ENCODE assay signal across 33 cellular contexts in genomic region chr12:56097738-56098137, GRCh38. TPM values are rescaled to one million over a fixed set of nuclear protein-coding genes. Genes with fewer than 3 reads are reported as not detected.
"Had no signal": no experiment of that assay in that cellular context is flagged by ENCODE, and none has a peak within 500 bp of the region (broad histone marks: within the 10 kb centered on the region; RNA-seq: fewer than 3 reads in every experiment).

No MANE protein-coding gene starts in this region.

- H3K4me3 Mint-ChIP-seq: activated B cell treated with CpG ODN at 0.5 μM for 24 hours; activated CD4-positive, alpha-beta memory T cell treated with anti-CD3 and anti-CD28 coated beads for 36 hours; activated CD4-positive, alpha-beta T cell treated with anti-CD3 and anti-CD28 coated beads, Interleukin-2, amount 10 ng/mL, durations not matched to agents 24 days and 14 days; activated CD8-positive, alpha-beta T cell treated with anti-CD3 and anti-CD28 coated beads for 36 hours; activated naive CD4-positive, alpha-beta T cell treated with anti-CD3 and anti-CD28 coated beads, Interleukin-2, amount 10 ng/mL, durations not matched to agents 7 days and 5 days; activated naive CD4-positive, alpha-beta T cell treated with anti-CD3 and anti-CD28 coated beads, Interleukin-2, amount 50 U/mL, for 24 hours; activated naive CD8-positive, alpha-beta T cell; activated naive CD8-positive, alpha-beta T cell treated with anti-CD3 and anti-CD28 coated beads, Interleukin-2, amount 50 U/mL, for 24 hours; activated T-cell treated with anti-CD3 and anti-CD28 coated beads, Interleukin-2, amount 50 U/mL, for 24 hours; brain; central memory CD8-positive, alpha-beta T cell; T-helper 1 cell treated with Interleukin-12 subunit alpha and Interleukin-12 subunit beta and Interleukin-4 antibody, amounts not matched to agents 30 μg/mL and 1 μg/mL, for 36 hours; T-helper 2 cell treated with Interferon-gamma antibody and Interleukin-4, amounts not matched to agents 5 μg/mL and 100 μg/mL, for 36 hours had no signal

- H3K4me1 ChIP-seq: ascending aorta had no signal

- H3K36me3 ChIP-seq: ascending aorta had no signal

- DNase-seq: activated B cell treated with CpG ODN at 0.5 μM for 24 hours; activated CD4-positive, alpha-beta memory T cell treated with anti-CD3 and anti-CD28 coated beads for 36 hours; activated CD4-positive, alpha-beta T cell treated with anti-CD3 and anti-CD28 coated beads for 4 hours; activated CD4-positive, alpha-beta T cell treated with anti-CD3 and anti-CD28 coated beads, Interleukin-2, amount 10 ng/mL, durations not matched to agents 24 days and 14 days; activated CD4-positive, alpha-beta T cell treated with anti-CD3 and anti-CD28 coated beads, Interleukin-2, amount 50 U/mL, for 4 hours; activated CD4-positive, CD25-positive, alpha-beta regulatory T cell treated with anti-CD3 and anti-CD28 coated beads, Interleukin-2, amount 50 U/mL, for 72 hours; activated CD8-positive, alpha-beta memory T cell treated with anti-CD3 and anti-CD28 coated beads, Interleukin-2, amount 50 U/mL, for 4 hours; activated CD8-positive, alpha-beta T cell treated with anti-CD3 and anti-CD28 coated beads for 36 hours; activated effector memory CD4-positive, alpha-beta T cell treated with Interleukin-2 at 50 U/mL for 16 hours; activated gamma-delta T cell; activated naive CD4-positive, alpha-beta T cell treated with anti-CD3 and anti-CD28 coated beads, Interleukin-2, amount 10 ng/mL, durations not matched to agents 7 days and 5 days; activated naive CD4-positive, alpha-beta T cell treated with Interleukin-2 at 50 U/mL for 16 hours; activated naive CD8-positive, alpha-beta T cell treated with anti-CD3 and anti-CD28 coated beads, Interleukin-2, amount 50 U/mL, for 24 hours; activated T-cell treated with anti-CD3 and anti-CD28 coated beads, Interleukin-2, amount 50 U/mL, for 24 hours; activated T-cell treated with anti-CD3 and anti-CD28 coated beads, Interleukin-2, amount 50 U/mL, for 48 hours; amygdala; anterior cingulate cortex; caudate nucleus; cerebellar nuclear complex; SW 1271; T-helper 1 cell; T-helper 2 cell; T-helper 9 cell had no signal

- H3K36me3 Mint-ChIP-seq: activated CD4-positive, alpha-beta memory T cell treated with anti-CD3 and anti-CD28 coated beads for 36 hours; activated naive CD4-positive, alpha-beta T cell treated with anti-CD3 and anti-CD28 coated beads, Interleukin-2, amount 10 ng/mL, durations not matched to agents 7 days and 5 days had no signal

- H3K27ac Mint-ChIP-seq: activated B cell treated with CpG ODN at 0.5 μM for 24 hours; activated CD4-positive, alpha-beta memory T cell treated with anti-CD3 and anti-CD28 coated beads for 36 hours; activated CD4-positive, alpha-beta T cell treated with anti-CD3 and anti-CD28 coated beads, Interleukin-2, amount 10 ng/mL, durations not matched to agents 24 days and 14 days; activated CD8-positive, alpha-beta T cell treated with anti-CD3 and anti-CD28 coated beads for 36 hours; activated naive CD4-positive, alpha-beta T cell treated with anti-CD3 and anti-CD28 coated beads, Interleukin-2, amount 10 ng/mL, durations not matched to agents 7 days and 5 days; activated naive CD4-positive, alpha-beta T cell treated with anti-CD3 and anti-CD28 coated beads, Interleukin-2, amount 50 U/mL, for 24 hours; activated naive CD8-positive, alpha-beta T cell; activated naive CD8-positive, alpha-beta T cell treated with anti-CD3 and anti-CD28 coated beads, Interleukin-2, amount 50 U/mL, for 24 hours; activated T-cell treated with anti-CD3 and anti-CD28 coated beads, Interleukin-2, amount 50 U/mL, for 24 hours; activated T-helper 2 cell treated with anti-CD3 and anti-CD28 coated beads, Interferon-gamma antibody, Interleukin-2, Interleukin-4, amounts not matched to agents 10 μg/mL and 5 μg/mL and 100 μg/mL, durations not matched to agents 14 hours and 24 hours and 36 hours; brain; T-helper 1 cell treated with Interleukin-12 subunit alpha and Interleukin-12 subunit beta and Interleukin-4 antibody, amounts not matched to agents 30 μg/mL and 1 μg/mL, for 36 hours; T-helper 2 cell treated with Interferon-gamma antibody and Interleukin-4, amounts not matched to agents 5 μg/mL and 100 μg/mL, for 36 hours had no signal

- H3K9me3 ChIP-seq: ascending aorta had no signal

- H3K4me3 ChIP-seq: ascending aorta, cardiac muscle cell had no signal

- H3K27ac ChIP-seq: ascending aorta, cardiac muscle cell, VCaP had no signal

- H3K4me1 Mint-ChIP-seq: activated B cell treated with CpG ODN at 0.5 μM for 24 hours had no signal

- H3K27me3 Mint-ChIP-seq: activated CD4-positive, alpha-beta memory T cell treated with anti-CD3 and anti-CD28 coated beads for 36 hours; activated CD8-positive, alpha-beta T cell treated with anti-CD3 and anti-CD28 coated beads for 36 hours; activated naive CD4-positive, alpha-beta T cell treated with anti-CD3 and anti-CD28 coated beads, Interleukin-2, amount 50 U/mL, for 24 hours; activated naive CD8-positive, alpha-beta T cell; activated T-cell treated with anti-CD3 and anti-CD28 coated beads, Interleukin-2, amount 50 U/mL, for 24 hours had no signal

- H3K9me3 Mint-ChIP-seq: activated B cell treated with CpG ODN at 0.5 μM for 24 hours; activated CD4-positive, alpha-beta memory T cell treated with anti-CD3 and anti-CD28 coated beads for 36 hours; activated CD4-positive, alpha-beta T cell treated with anti-CD3 and anti-CD28 coated beads, Interleukin-2, amount 10 ng/mL, durations not matched to agents 24 days and 14 days; activated CD8-positive, alpha-beta T cell treated with anti-CD3 and anti-CD28 coated beads for 36 hours; activated naive CD4-positive, alpha-beta T cell treated with anti-CD3 and anti-CD28 coated beads, Interleukin-2, amount 10 ng/mL, durations not matched to agents 7 days and 5 days; activated naive CD4-positive, alpha-beta T cell treated with anti-CD3 and anti-CD28 coated beads, Interleukin-2, amount 50 U/mL, for 24 hours; activated naive CD8-positive, alpha-beta T cell treated with anti-CD3 and anti-CD28 coated beads, Interleukin-2, amount 50 U/mL, for 24 hours; activated T-cell treated with anti-CD3 and anti-CD28 coated beads, Interleukin-2, amount 50 U/mL, for 24 hours; activated T-helper 2 cell treated with anti-CD3 and anti-CD28 coated beads, Interferon-gamma antibody, Interleukin-2, Interleukin-4, amounts not matched to agents 10 μg/mL and 5 μg/mL and 100 μg/mL, durations not matched to agents 14 hours and 24 hours and 36 hours; central memory CD8-positive, alpha-beta T cell; T-helper 1 cell treated with Interleukin-12 subunit alpha and Interleukin-12 subunit beta and Interleukin-4 antibody, amounts not matched to agents 30 μg/mL and 1 μg/mL, for 36 hours; T-helper 2 cell treated with Interferon-gamma antibody and Interleukin-4, amounts not matched to agents 5 μg/mL and 100 μg/mL, for 36 hours had no signal

- H3K27me3 ChIP-seq: ascending aorta, cardiac muscle cell had no signal

RNA-seq across cellular contexts. Expression of gene ERBB3, which starts 17.8 kb away (rescaled TPM):
- total RNA-seq: activated B cell treated with CpG ODN at 0.5 μM for 24 hours had no signal
